ENCODE assay signal across 8 cellular contexts in genomic region chr19:56403764-56404704, GRCh38. TPM values are rescaled to one million over a fixed set of nuclear protein-coding genes. Genes with fewer than 3 reads are reported as not detected.
DNase-seq lines count a peak whose midpoint lies in the region; ATAC-seq, FAIRE-seq and TF ChIP-seq lines count a peak whose summit lies in the region.

Gene ZNF583, plus strand, starts transcription at chr19:56404332. Its CDS starts 2,783 bp downstream, at chr19:56407115.

- peak; percentile 76 for ATAC-seq in GM21526 (IDR thresholded peaks at IDR 0.05; ENCODE audit: low FRiP score, unreplicated experiment)
- peak; percentile 87 for ATAC-seq in activated T-helper 17 cell treated with anti-CD3 and anti-CD28 coated beads, Interleukin-2, amount 50 U/mL, for 72 hours (replicated peaks)
- ATAC-seq in naive thymus-derived CD4-positive, alpha-beta T cell, result peak; percentile 93
- ATAC-seq in stimulated activated effector memory CD8-positive, alpha-beta T cell treated with anti-CD3 and anti-CD28 coated beads, Interleukin-12 subunit alpha, Interleukin-12 subunit beta, amount 100 ng/mL, for 72 hours, result peak; percentile 93

- intact Hi-C loops in naive thymus-derived CD4-positive, alpha-beta T cell (cut with micrococcal nuclease), result loop anchor here (1.0 to 10.0 kb wide), 10 partner anchors 11 to 1748 kb away; partner anchors contain the start of genes ZFP28 (in 2 of the 2), ZNF582 (in 2 of the 2), ZSCAN5A (in 2 of the 2) and ZNF304 (in 1 of the 2)

- H3K27ac Mint-ChIP-seq in IgD-negative memory B cell, result peak within 1 kb of the TSS; percentile 93 to 96 (median 95)
- peak within 1 kb of the TSS; percentile 96 for H3K27ac Mint-ChIP-seq in activated T-helper 17 cell treated with anti-CD3 and anti-CD28 coated beads, Interleukin-2, amount 50 U/mL, for 72 hours
- peak within 1 kb of the TSS; percentile 80 to 98 (median 95) for H3K27ac Mint-ChIP-seq in naive thymus-derived CD4-positive, alpha-beta T cell
- peak within 1 kb of the TSS; percentile 98 for H3K27ac Mint-ChIP-seq in stimulated activated effector memory CD8-positive, alpha-beta T cell treated with anti-CD3 and anti-CD28 coated beads, Interleukin-12 subunit alpha, Interleukin-12 subunit beta, amount 100 ng/mL, for 72 hours

- peak within 1 kb of the TSS; percentile 96 to 99 (median 98) for H3K27ac ChIP-seq in Peyer's patch
- peak within 1 kb of the TSS; percentile 91 for H3K27ac ChIP-seq in fibroblast of lung (ENCODE audit: insufficient read depth, low read length)
- peak within 1 kb of the TSS; percentile 96 for H3K27ac ChIP-seq in naive thymus-derived CD4-positive, alpha-beta T cell (ENCODE audit: low read depth, low read length)

- peak within 1 kb of the TSS; percentile 87 for H3K9ac ChIP-seq in fibroblast of lung (ENCODE audit: insufficient read depth, low read length)

- no peak for FAIRE-seq in D721Med (lab: Jason Lieb, UNC)

- peaks cover 21% of the 10 kb centered on the region for H3K36me3 Mint-ChIP-seq in IgD-negative memory B cell
- H3K36me3 Mint-ChIP-seq in activated T-helper 17 cell treated with anti-CD3 and anti-CD28 coated beads, Interleukin-2, amount 50 U/mL, for 72 hours (ENCODE audit: low read depth), result peaks cover 58% of the 10 kb centered on the region
- H3K36me3 Mint-ChIP-seq in naive thymus-derived CD4-positive, alpha-beta T cell, result peaks cover 36 to 81% (median 68%) of the 10 kb centered on the region in 5 donors
- peaks cover 40% of the 10 kb centered on the region for H3K36me3 Mint-ChIP-seq in stimulated activated effector memory CD8-positive, alpha-beta T cell treated with anti-CD3 and anti-CD28 coated beads, Interleukin-12 subunit alpha, Interleukin-12 subunit beta, amount 100 ng/mL, for 72 hours

- H3K4me2 ChIP-seq in fibroblast of lung (ENCODE audit: extremely low read depth, insufficient read depth, low read length), result peak within 1 kb of the TSS; percentile 88

- DNase-seq in D721Med (ENCODE audit: insufficient read length, low spot score), result peak; percentile 82
- peak; percentile 87 to 96 (median 93) for DNase-seq in Peyer's patch
- peak; percentile 97 to 98 for DNase-seq in fibroblast of lung (ENCODE audit: low read depth in 2 of 2)
- peak; percentile 82 to 93 (median 90) for DNase-seq in naive thymus-derived CD4-positive, alpha-beta T cell
- DNase-seq in stimulated activated effector memory CD8-positive, alpha-beta T cell treated with anti-CD3 and anti-CD28 coated beads, Interleukin-12 subunit alpha, Interleukin-12 subunit beta, amount 100 ng/mL, for 72 hours (ENCODE audit: low spot score in 2 of 2), result peak; percentile 93 to 96

- H4K20me1 ChIP-seq in fibroblast of lung (ENCODE audit: control insufficient read depth, extremely low read depth, insufficient read depth, low read length), result no peaks in the 10 kb centered on the region

- H2AFZ ChIP-seq in fibroblast of lung (ENCODE audit: low read length), result peak within 1 kb of the TSS; percentile 100

- H3K4me1 Mint-ChIP-seq in IgD-negative memory B cell, result peaks cover 5 to 23% (median 21%) of the 10 kb centered on the region in 3 donors
- peaks cover 14% of the 10 kb centered on the region for H3K4me1 Mint-ChIP-seq in activated T-helper 17 cell treated with anti-CD3 and anti-CD28 coated beads, Interleukin-2, amount 50 U/mL, for 72 hours
- H3K4me1 Mint-ChIP-seq in naive thymus-derived CD4-positive, alpha-beta T cell, result peaks cover 19 to 37% (median 30%) of the 10 kb centered on the region in 7 donors
- peaks cover 25% of the 10 kb centered on the region for H3K4me1 Mint-ChIP-seq in stimulated activated effector memory CD8-positive, alpha-beta T cell treated with anti-CD3 and anti-CD28 coated beads, Interleukin-12 subunit alpha, Interleukin-12 subunit beta, amount 100 ng/mL, for 72 hours

- H3K9me3 ChIP-seq in Peyer's patch (peaks cover 0 to 53% (median 3%) of the 10 kb centered on the region in 4 donors), fibroblast of lung (ENCODE audit: control insufficient read depth, insufficient read depth, low read depth, low read length) (peaks cover 2% of the 10 kb centered on the region)
- peaks cover 10 to 41% (median 20%) of the 10 kb centered on the region in 3 experiments for H3K9me3 ChIP-seq in naive thymus-derived CD4-positive, alpha-beta T cell (ENCODE audit: control insufficient read depth in 2 of 3, low read length in 3 of 3)

- CTCF ChIA-PET in naive thymus-derived CD4-positive, alpha-beta T cell (lab: Charles Lee), result no interaction called here

- H3K4me1 ChIP-seq in Peyer's patch (peaks cover 0 to 8% (median 2%) of the 10 kb centered on the region in 4 donors), fibroblast of lung (ENCODE audit: control insufficient read depth, extremely low read depth, insufficient read depth, low read length) (peaks cover 2% of the 10 kb centered on the region)
- H3K4me1 ChIP-seq in naive thymus-derived CD4-positive, alpha-beta T cell (ENCODE audit: control insufficient read depth in 2 of 2, insufficient read depth in 2 of 2, low read length in 2 of 2), result peaks cover 8 to 16% of the 10 kb centered on the region in 2 donors

- no peaks in the 10 kb centered on the region for H3K27me3 ChIP-seq in Peyer's patch
- no peaks in the 10 kb centered on the region for H3K27me3 ChIP-seq in fibroblast of lung (ENCODE audit: control insufficient read depth, insufficient read depth, low read length)
- no peaks in the 10 kb centered on the region for H3K27me3 ChIP-seq in naive thymus-derived CD4-positive, alpha-beta T cell (ENCODE audit: control insufficient read depth in 2 of 2, insufficient read depth in 2 of 2, low read length in 2 of 2)

- peaks cover 0 to 23% (median 0%) of the 10 kb centered on the region in 3 donors for H3K36me3 ChIP-seq in Peyer's patch
- no peaks in the 10 kb centered on the region for H3K36me3 ChIP-seq in fibroblast of lung (ENCODE audit: control insufficient read depth, insufficient read depth, low read length)
- peaks cover 14 to 36% (median 17%) of the 10 kb centered on the region in 3 experiments for H3K36me3 ChIP-seq in naive thymus-derived CD4-positive, alpha-beta T cell (ENCODE audit: control insufficient read depth in 2 of 3, insufficient read depth in 3 of 3, low read length in 3 of 3)

- TF ChIP-seq POLR2A in Peyer's patch (IDR thresholded peaks at IDR 0.05), result peak in 1 of 2 donors; percentile 18

- H3K4me3 Mint-ChIP-seq in IgD-negative memory B cell, result peak within 1 kb of the TSS; percentile 90 to 99 (median 98)
- H3K4me3 Mint-ChIP-seq in activated T-helper 17 cell treated with anti-CD3 and anti-CD28 coated beads, Interleukin-2, amount 50 U/mL, for 72 hours, result peak within 1 kb of the TSS; percentile 90
- H3K4me3 Mint-ChIP-seq in naive thymus-derived CD4-positive, alpha-beta T cell, result peak within 1 kb of the TSS; percentile 87 to 98 (median 94)
- peak within 1 kb of the TSS; percentile 72 for H3K4me3 Mint-ChIP-seq in stimulated activated effector memory CD8-positive, alpha-beta T cell treated with anti-CD3 and anti-CD28 coated beads, Interleukin-12 subunit alpha, Interleukin-12 subunit beta, amount 100 ng/mL, for 72 hours

- POLR2A ChIA-PET in naive thymus-derived CD4-positive, alpha-beta T cell (lab: Charles Lee), result interaction anchor here (0.6 to 1.5 kb wide), 9 partner anchors 8 to 1779 kb away, joined by 3 to 7 read pairs (median 4); partner anchors contain the start of genes ZNF274, ZNF548, ZNF582 and ZSCAN5A

- H3K27me3 Mint-ChIP-seq in IgD-negative memory B cell, result no peaks in the 10 kb centered on the region
- no peaks in the 10 kb centered on the region for H3K27me3 Mint-ChIP-seq in activated T-helper 17 cell treated with anti-CD3 and anti-CD28 coated beads, Interleukin-2, amount 50 U/mL, for 72 hours
- no peaks in the 10 kb centered on the region for H3K27me3 Mint-ChIP-seq in naive thymus-derived CD4-positive, alpha-beta T cell

- peaks cover 20 to 55% (median 21%) of the 10 kb centered on the region in 3 donors for H3K9me3 Mint-ChIP-seq in IgD-negative memory B cell
- peaks cover 41% of the 10 kb centered on the region for H3K9me3 Mint-ChIP-seq in activated T-helper 17 cell treated with anti-CD3 and anti-CD28 coated beads, Interleukin-2, amount 50 U/mL, for 72 hours
- H3K9me3 Mint-ChIP-seq in naive thymus-derived CD4-positive, alpha-beta T cell, result peaks cover 31 to 96% (median 61%) of the 10 kb centered on the region in 11 donors
- H3K9me3 Mint-ChIP-seq in stimulated activated effector memory CD8-positive, alpha-beta T cell treated with anti-CD3 and anti-CD28 coated beads, Interleukin-12 subunit alpha, Interleukin-12 subunit beta, amount 100 ng/mL, for 72 hours, result peaks cover 43% of the 10 kb centered on the region

- H3K4me3 ChIP-seq in Peyer's patch (peak within 1 kb of the TSS; percentile 81 to 96 (median 86)), fibroblast of lung (replicated peaks in 1 of 4; ENCODE audit: control extremely low read depth in 1 of 4, insufficient read depth in 1 of 4, low read depth in 3 of 4, low read length in 4 of 4) (peak within 1 kb of the TSS; percentile 68 to 96 (median 94))
- H3K4me3 ChIP-seq in naive thymus-derived CD4-positive, alpha-beta T cell (ENCODE audit: low read length), result peak within 1 kb of the TSS; percentile 86

- H3K79me2 ChIP-seq in fibroblast of lung (ENCODE audit: control insufficient read depth, insufficient read depth, low read length), result peaks cover 7% of the 10 kb centered on the region

- TF ChIP-seq CTCF in D721Med (IDR thresholded peaks at IDR 0.05; ENCODE audit: insufficient read depth, missing control alignments), result no peak
- no peak for TF ChIP-seq CTCF in Peyer's patch (IDR thresholded peaks at IDR 0.05)
- TF ChIP-seq CTCF in fibroblast of lung (conservative IDR thresholded peaks at IDR 0.05 in 1 of 2, IDR thresholded peaks at IDR 0.05 in 1 of 2; ENCODE audit: low read depth in 1 of 2, low read length in 2 of 2), result no peak

RNA-seq across cellular contexts. Expression of gene ZNF583, which starts in this region (rescaled TPM):
- polyA plus RNA-seq in IgD-negative memory B cell (10.1 TPM), fibroblast of lung (4.3 and 5.0 TPM in 2 replicates)
- total RNA-seq in Peyer's patch (1 to 10 TPM; 1.3 to 3.6 (median 3.3) TPM), fibroblast of lung (5.4 TPM in 2 replicates)
- total RNA-seq in activated T-helper 17 cell treated with anti-CD3 and anti-CD28 coated beads, Interleukin-2, amount 50 U/mL, for 72 hours, result 1 to 10 TPM; 3.6 to 3.8 TPM
- 2.9 and 3.4 TPM in 2 replicates for polyA plus RNA-seq in fibroblast of lung (2012)
- 0.07 TPM in 1 of 2 replicates, not detected in the other for polyA minus RNA-seq in fibroblast of lung (ENCODE audit: low replicate concordance)
- total RNA-seq in naive thymus-derived CD4-positive, alpha-beta T cell, result 10 to 100 TPM in 2 of 5 experiments, 1 to 10 TPM in 3; 2.4 to 14.3 (median 3.1) TPM
- 10 to 100 TPM; 16.3 to 20.1 TPM for polyA plus RNA-seq in naive thymus-derived CD4-positive, alpha-beta T cell

Comparison
In these comparisons a context has a peak if more than half of its experiments do, and no peak if none do; other contexts are left out.
1. Peak in every context shown above with its lines: DNase-seq, ATAC-seq, H3K4me3 ChIP-seq and H3K27ac ChIP-seq.